ENCODE assay signal across 1 cellular context in the genomic region with DNA sequence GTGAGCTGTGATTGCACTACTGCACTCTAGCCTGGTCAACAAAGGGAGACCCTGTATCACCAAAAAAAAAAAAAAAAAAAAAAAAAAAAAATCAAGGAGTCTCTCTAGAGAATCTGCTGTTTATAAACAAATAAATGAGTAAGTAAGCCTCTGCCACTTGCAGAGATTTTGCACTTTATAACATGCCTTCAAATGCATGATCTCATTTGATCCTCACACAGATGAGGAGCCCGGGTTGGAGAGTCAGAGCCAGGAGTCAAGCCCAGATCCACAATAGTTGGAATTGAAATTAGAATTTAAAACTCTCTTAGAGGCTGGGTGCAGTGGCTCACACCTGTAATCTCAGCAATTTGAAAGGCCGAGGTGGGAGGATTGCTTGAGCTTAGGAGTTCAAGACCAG.
TF ChIP-seq lines count a peak whose summit lies in the region.

No MANE protein-coding gene starts in this region.

TF ChIP-seq in IMR-90, 13 proteins besides CTCF, POLR2A, EP300 and RAD21:
- no peak for TF ChIP-seq MXI1 (IDR thresholded peaks at IDR 0.05; ENCODE audit: borderline replicate concordance, low read depth, low read length)
- no peak for TF ChIP-seq RFX5 (IDR thresholded peaks at IDR 0.05; ENCODE audit: low read depth, low read length)
- no peak for TF ChIP-seq ELK1 (IDR thresholded peaks at IDR 0.05; ENCODE audit: borderline replicate concordance, low read depth, low read length)
- TF ChIP-seq BHLHE40 (IDR thresholded peaks at IDR 0.05; ENCODE audit: low read depth, low read length), result no peak
- TF ChIP-seq MAZ (IDR thresholded peaks at IDR 0.05; ENCODE audit: borderline replicate concordance, low read depth, low read length), result no peak
- TF ChIP-seq, protein P1, sequence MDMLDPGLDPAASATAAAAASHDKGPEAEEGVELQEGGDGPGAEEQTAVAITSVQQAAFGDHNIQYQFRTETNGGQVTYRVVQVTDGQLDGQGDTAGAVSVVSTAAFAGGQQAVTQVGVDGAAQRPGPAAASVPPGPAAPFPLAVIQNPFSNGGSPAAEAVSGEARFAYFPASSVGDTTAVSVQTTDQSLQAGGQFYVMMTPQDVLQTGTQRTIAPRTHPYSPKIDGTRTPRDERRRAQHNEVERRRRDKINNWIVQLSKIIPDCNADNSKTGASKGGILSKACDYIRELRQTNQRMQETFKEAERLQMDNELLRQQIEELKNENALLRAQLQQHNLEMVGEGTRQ (IDR thresholded peaks at IDR 0.05; ENCODE audit: low read depth, low read length), result no peak
- TF ChIP-seq SMC3 (IDR thresholded peaks at IDR 0.05; ENCODE audit: low read depth, low read length), result no peak
- TF ChIP-seq NFE2L2 (IDR thresholded peaks at IDR 0.05; ENCODE audit: low read depth, low read length), result no peak
- no peak for TF ChIP-seq CEBPB (IDR thresholded peaks at IDR 0.05; ENCODE audit: low read depth, low read length)
- TF ChIP-seq RCOR1 (IDR thresholded peaks at IDR 0.05; ENCODE audit: insufficient replicate concordance, low read length), result no peak
- no peak for TF ChIP-seq CHD1 (IDR thresholded peaks at IDR 0.05; ENCODE audit: low read depth, low read length)
- no peak for TF ChIP-seq MAFK (IDR thresholded peaks at IDR 0.05; ENCODE audit: low read depth, low read length)
- no peak for TF ChIP-seq FOS (IDR thresholded peaks at IDR 0.05; ENCODE audit: low read depth, low read length)
TF ChIP-seq in IMR-90: peak in this region for 0.
